ENCODE assay signal across 7 cellular contexts in genomic region chr14:62117010-62117717, GRCh38.
DNase-seq lines count a peak whose midpoint lies in the region; ATAC-seq and TF ChIP-seq lines count a peak whose summit lies in the region.

No MANE protein-coding gene starts in this region.

- H3K9me3 Mint-ChIP-seq in activated T-helper 2 cell treated with anti-CD3 and anti-CD28 coated beads, Interferon-gamma antibody, Interleukin-2, Interleukin-4, amounts not matched to agents 10 μg/mL and 5 μg/mL and 100 μg/mL, durations not matched to agents 14 hours and 24 hours and 36 hours: no peaks in the 10 kb centered on the region

- H3K79me2 ChIP-seq in neural cell (replicated peaks; ENCODE audit: insufficient read depth, low read length): peaks cover 13% of the 10 kb centered on the region

- TF ChIP-seq RAD21 in neural cell (conservative IDR thresholded peaks at IDR 0.05): peak; percentile 67

- peak overlapping the region; percentile 3 for H3K4me3 Mint-ChIP-seq in activated T-helper 2 cell treated with anti-CD3 and anti-CD28 coated beads, Interferon-gamma antibody, Interleukin-2, Interleukin-4, amounts not matched to agents 10 μg/mL and 5 μg/mL and 100 μg/mL, durations not matched to agents 14 hours and 24 hours and 36 hours (ENCODE audit: low read depth)

- no peak overlapping the region for H3K27ac Mint-ChIP-seq in activated T-helper 2 cell treated with anti-CD3 and anti-CD28 coated beads, Interferon-gamma antibody, Interleukin-2, Interleukin-4, amounts not matched to agents 10 μg/mL and 5 μg/mL and 100 μg/mL, durations not matched to agents 14 hours and 24 hours and 36 hours

- H3K9ac ChIP-seq in neural cell (ENCODE audit: low read length): peak overlapping the region; percentile 76

- TF ChIP-seq EP300 in neural cell (conservative IDR thresholded peaks at IDR 0.05; ENCODE audit: poor library complexity, severe bottlenecking): peak; percentile 82

- H3K27me3 Mint-ChIP-seq in activated T-helper 2 cell treated with anti-CD3 and anti-CD28 coated beads, Interferon-gamma antibody, Interleukin-2, Interleukin-4, amounts not matched to agents 10 μg/mL and 5 μg/mL and 100 μg/mL, durations not matched to agents 14 hours and 24 hours and 36 hours (ENCODE audit: low read depth): peaks cover 65% of the 10 kb centered on the region

- no peaks in the 10 kb centered on the region for H3F3A ChIP-seq in neural cell (ENCODE audit: insufficient read depth, low read length, poor library complexity, severe bottlenecking)

- DNase-seq in NCI-H748 treated with DMSO at 0.1 percent for 48 hours (lab: John Stamatoyannopoulos, UW) (peak; percentile 90), fibroblast of villous mesenchyme (ENCODE audit: low read depth) (peak; percentile 45)
- peak; percentile 26 for DNase-seq in activated T-helper 2 cell treated with anti-CD3 and anti-CD28 coated beads, Interferon-gamma antibody, Interleukin-2, Interleukin-4, amounts not matched to agents 10 μg/mL and 5 μg/mL and 100 μg/mL, durations not matched to agents 14 hours and 24 hours and 36 hours (ENCODE audit: low spot score)
- DNase-seq in stimulated activated naive CD8-positive, alpha-beta T cell treated with anti-CD3 and anti-CD28 coated beads, Interleukin-15, Interleukin-2, amounts not matched to agents 100 U/mL and 50 U/mL, for 24 hours: peak; percentile 68

- no peaks in the 10 kb centered on the region for H3K4me1 Mint-ChIP-seq in activated T-helper 2 cell treated with anti-CD3 and anti-CD28 coated beads, Interferon-gamma antibody, Interleukin-2, Interleukin-4, amounts not matched to agents 10 μg/mL and 5 μg/mL and 100 μg/mL, durations not matched to agents 14 hours and 24 hours and 36 hours (ENCODE audit: low read depth)

- H3K4me3 ChIP-seq in fibroblast of villous mesenchyme (ENCODE audit: low read depth, low read length) (peak overlapping the region; percentile 26), neural cell (ENCODE audit: low read length) (peak overlapping the region; percentile 81)

- TF ChIP-seq CTCF in fibroblast of villous mesenchyme (IDR thresholded peaks at IDR 0.05; ENCODE audit: insufficient read depth, low read depth, low read length): peak; percentile 12
- peak; percentile 88 for TF ChIP-seq CTCF in neural cell (IDR thresholded peaks at IDR 0.05; ENCODE audit: poor library complexity, severe bottlenecking)

- H3K36me3 ChIP-seq in neural cell (ENCODE audit: insufficient read depth, low read length): no peaks in the 10 kb centered on the region

- peak overlapping the region; percentile 80 for H3K4me2 ChIP-seq in neural cell (ENCODE audit: low read length)

- no peaks in the 10 kb centered on the region for H3K9me3 ChIP-seq in neural cell (ENCODE audit: low read length)

- H3K9me2 ChIP-seq in neural cell (ENCODE audit: insufficient read depth, low read length): no peaks in the 10 kb centered on the region

- H3K27ac ChIP-seq in neural cell (ENCODE audit: low read length): peak overlapping the region; percentile 78

- ATAC-seq in GM18907 (IDR thresholded peaks at IDR 0.05; ENCODE audit: unreplicated experiment) (peak; percentile 96), HG03139 (IDR thresholded peaks at IDR 0.05; ENCODE audit: unreplicated experiment) (peak; percentile 93)
- ATAC-seq in stimulated activated naive CD8-positive, alpha-beta T cell treated with anti-CD3 and anti-CD28 coated beads, Interleukin-15, Interleukin-2, amounts not matched to agents 100 U/mL and 50 U/mL, for 24 hours: peak; percentile 93

- no peaks in the 10 kb centered on the region for H3K36me3 Mint-ChIP-seq in activated T-helper 2 cell treated with anti-CD3 and anti-CD28 coated beads, Interferon-gamma antibody, Interleukin-2, Interleukin-4, amounts not matched to agents 10 μg/mL and 5 μg/mL and 100 μg/mL, durations not matched to agents 14 hours and 24 hours and 36 hours (ENCODE audit: low read depth)

- no peaks in the 10 kb centered on the region for H4K20me1 ChIP-seq in neural cell (ENCODE audit: insufficient read depth)

- intact Hi-C loops in activated T-helper 2 cell treated with anti-CD3 and anti-CD28 coated beads, Interferon-gamma antibody, Interleukin-2, Interleukin-4, amounts not matched to agents 10 μg/mL and 5 μg/mL and 100 μg/mL, durations not matched to agents 14 hours and 24 hours and 36 hours (cut with micrococcal nuclease): loop anchor here (5.0 kb wide), 1 partner anchor 1475 kb away; no protein-coding TSS in a partner anchor

- H3K27me3 ChIP-seq in neural cell (ENCODE audit: insufficient read depth, low read depth, low read length): no peaks in the 10 kb centered on the region

- peak overlapping the region; percentile 22 for H2AFZ ChIP-seq in neural cell (ENCODE audit: low read depth, low read length)

TF ChIP-seq in neural cell, 6 proteins besides CTCF, POLR2A, EP300 and RAD21:
- TF ChIP-seq SMC3 (conservative IDR thresholded peaks at IDR 0.05; ENCODE audit: poor library complexity) (peak; percentile 72), TAF1 (IDR thresholded peaks at IDR 0.05; ENCODE audit: low read depth) (peak; percentile 83), MXI1 (conservative IDR thresholded peaks at IDR 0.05; ENCODE audit: poor library complexity, severe bottlenecking) (peak; percentile 94), POLR2AphosphoS5 (IDR thresholded peaks at IDR 0.05) (peak; percentile 76), EZH2 (IDR thresholded peaks at IDR 0.05; ENCODE audit: borderline replicate concordance, insufficient read depth, low read length, poor library complexity, severe bottlenecking) (no peak)
- TF ChIP-seq, protein P1, sequence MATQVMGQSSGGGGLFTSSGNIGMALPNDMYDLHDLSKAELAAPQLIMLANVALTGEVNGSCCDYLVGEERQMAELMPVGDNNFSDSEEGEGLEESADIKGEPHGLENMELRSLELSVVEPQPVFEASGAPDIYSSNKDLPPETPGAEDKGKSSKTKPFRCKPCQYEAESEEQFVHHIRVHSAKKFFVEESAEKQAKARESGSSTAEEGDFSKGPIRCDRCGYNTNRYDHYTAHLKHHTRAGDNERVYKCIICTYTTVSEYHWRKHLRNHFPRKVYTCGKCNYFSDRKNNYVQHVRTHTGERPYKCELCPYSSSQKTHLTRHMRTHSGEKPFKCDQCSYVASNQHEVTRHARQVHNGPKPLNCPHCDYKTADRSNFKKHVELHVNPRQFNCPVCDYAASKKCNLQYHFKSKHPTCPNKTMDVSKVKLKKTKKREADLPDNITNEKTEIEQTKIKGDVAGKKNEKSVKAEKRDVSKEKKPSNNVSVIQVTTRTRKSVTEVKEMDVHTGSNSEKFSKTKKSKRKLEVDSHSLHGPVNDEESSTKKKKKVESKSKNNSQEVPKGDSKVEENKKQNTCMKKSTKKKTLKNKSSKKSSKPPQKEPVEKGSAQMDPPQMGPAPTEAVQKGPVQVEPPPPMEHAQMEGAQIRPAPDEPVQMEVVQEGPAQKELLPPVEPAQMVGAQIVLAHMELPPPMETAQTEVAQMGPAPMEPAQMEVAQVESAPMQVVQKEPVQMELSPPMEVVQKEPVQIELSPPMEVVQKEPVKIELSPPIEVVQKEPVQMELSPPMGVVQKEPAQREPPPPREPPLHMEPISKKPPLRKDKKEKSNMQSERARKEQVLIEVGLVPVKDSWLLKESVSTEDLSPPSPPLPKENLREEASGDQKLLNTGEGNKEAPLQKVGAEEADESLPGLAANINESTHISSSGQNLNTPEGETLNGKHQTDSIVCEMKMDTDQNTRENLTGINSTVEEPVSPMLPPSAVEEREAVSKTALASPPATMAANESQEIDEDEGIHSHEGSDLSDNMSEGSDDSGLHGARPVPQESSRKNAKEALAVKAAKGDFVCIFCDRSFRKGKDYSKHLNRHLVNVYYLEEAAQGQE (IDR thresholded peaks at IDR 0.05; ENCODE audit: borderline replicate concordance): peak; percentile 4
TF ChIP-seq in neural cell: peak in this region for 5.

Comparison
In these comparisons a context has a peak if more than half of its experiments do, and no peak if none do; other contexts are left out.
1. Peak in every context shown above with its lines: DNase-seq, ATAC-seq, H3K4me3 ChIP-seq and H3K27ac ChIP-seq.
2. DNase-seq: peak in every context shown above with its lines; median percentile 90 in NCI-H748 treated with DMSO at 0.1 percent for 48 hours; 68 in stimulated activated naive CD8-positive, alpha-beta T cell treated with anti-CD3 and anti-CD28 coated beads, Interleukin-15, Interleukin-2, amounts not matched to agents 100 U/mL and 50 U/mL, for 24 hours; 45 in fibroblast of villous mesenchyme; 26 in activated T-helper 2 cell treated with anti-CD3 and anti-CD28 coated beads, Interferon-gamma antibody, Interleukin-2, Interleukin-4, amounts not matched to agents 10 μg/mL and 5 μg/mL and 100 μg/mL, durations not matched to agents 14 hours and 24 hours and 36 hours.